8 cellular contexts compared by ENCODE assay signal in the genomic region with DNA sequence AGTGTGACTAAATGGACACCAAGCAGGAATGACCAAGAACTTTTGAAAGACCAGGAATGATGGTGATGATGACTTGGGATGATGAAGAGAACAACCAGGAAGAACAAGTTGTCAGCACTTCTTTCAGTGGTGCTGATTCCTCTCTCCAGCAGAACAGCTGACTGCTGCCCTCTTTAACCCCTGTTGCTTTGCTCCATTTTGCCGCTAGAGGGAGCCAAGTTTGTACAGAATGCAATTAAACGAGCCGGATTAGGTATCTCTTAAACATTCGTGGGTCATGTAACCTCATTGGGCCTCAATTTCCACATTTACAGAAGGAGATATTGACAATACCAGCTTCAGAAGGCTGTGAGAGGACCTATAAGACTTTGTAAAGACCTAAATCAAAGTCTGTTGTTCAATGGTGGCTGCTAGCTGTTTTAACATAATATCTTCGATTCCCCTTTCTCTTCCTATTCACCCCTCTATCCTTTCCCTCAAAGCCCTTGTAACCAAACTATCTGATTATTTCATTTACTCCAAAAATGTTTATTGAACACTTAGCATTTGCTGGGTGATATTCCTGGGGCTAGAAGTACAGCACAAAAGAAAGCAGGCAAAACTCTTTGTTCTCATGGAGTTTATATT. TPM values are rescaled to one million over a fixed set of nuclear protein-coding genes. Genes with fewer than 3 reads are reported as not detected.
DNase-seq lines count a peak whose midpoint lies in the region; ATAC-seq and TF ChIP-seq lines count a peak whose summit lies in the region.

No MANE protein-coding gene starts in this region.

- H3K4me1 ChIP-seq in A673 (ENCODE audit: insufficient read depth, low read length, poor library complexity, severe bottlenecking), result no peaks in the 10 kb centered on the region

- no peaks in the 10 kb centered on the region for H3K27me3 ChIP-seq in A673 (replicated peaks; ENCODE audit: insufficient read depth, low read depth, low read length, poor library complexity)

- H3K9me3 Mint-ChIP-seq in memory B cell, result peaks cover 2% of the 10 kb centered on the region

- peak; percentile 91 for DNase-seq in A673 (ENCODE audit: low spot score)
- peak; percentile 5 for DNase-seq in NCI-H2196 treated with DMSO at 0.1 percent for 48 hours (lab: John Stamatoyannopoulos, UW; ENCODE audit: unreplicated experiment)
- peak; percentile 82 for DNase-seq in activated CD4-positive, alpha-beta T cell treated with anti-CD3 and anti-CD28 coated beads for 48 hours
- DNase-seq in ecto neural progenitor cell (ENCODE audit: low spot score), result peak; percentile 61
- DNase-seq in memory B cell (ENCODE audit: low spot score in 2 of 2), result peak; percentile 47 to 60
- peak; percentile 85 for DNase-seq in stimulated activated CD8-positive, alpha-beta memory T cell treated with anti-CD3 and anti-CD28 coated beads, Interleukin-4, amount 100 ng/mL, for 48 hours

- CTCF ChIA-PET in A673 (lab: Charles Lee), result interaction anchor here (0.5 to 0.6 kb wide), 2 partner anchors 136 to 762 kb away, joined by 3 to 4 read pairs; no protein-coding TSS in a partner anchor

- no TSS peak for BruUV-seq in A673 (replicated peaks; lab: Mats Ljungman, UMichigan)

- H3K36me3 Mint-ChIP-seq in memory B cell, result no peaks in the 10 kb centered on the region

- intact Hi-C loops in A673 (cut with micrococcal nuclease; ENCODE audit: unreplicated experiment), result loop anchor here (2.0 to 10.0 kb wide), 8 partner anchors 63 to 1689 kb away; a partner anchor contains a TSS

- no peaks in the 10 kb centered on the region for H3K4me1 Mint-ChIP-seq in memory B cell

- H3K4me3 ChIP-seq in A673 (ENCODE audit: low read depth, low read length, poor library complexity, severe bottlenecking), result no peak overlapping the region

- POLR2A ChIA-PET in A673 (lab: Charles Lee; ENCODE audit: low non-redundant PET), result interaction anchor here (0.6 kb wide), 1 partner anchor 51 kb away, joined by 3 read pairs; no protein-coding TSS in a partner anchor

- ATAC-seq in GM18498 (IDR thresholded peaks at IDR 0.05; ENCODE audit: unreplicated experiment) (peak; percentile 88), HG02981 (IDR thresholded peaks at IDR 0.05; ENCODE audit: unreplicated experiment) (peak; percentile 89), memory B cell (ENCODE audit: low read depth) (no peak)

- no peak overlapping the region for H3K4me3 Mint-ChIP-seq in memory B cell

- no peak overlapping the region for H3K27ac Mint-ChIP-seq in memory B cell

- no peak overlapping the region for H3K27ac ChIP-seq in A673 (ENCODE audit: low read depth, low read length, poor library complexity, severe bottlenecking)

- peaks cover 17% of the 10 kb centered on the region for H3K27me3 Mint-ChIP-seq in memory B cell

- H3K9me3 ChIP-seq in A673 (ENCODE audit: low read depth, low read length, poor library complexity, severe bottlenecking), result no peaks in the 10 kb centered on the region

- TF ChIP-seq CTCF in A673 (conservative IDR thresholded peaks at IDR 0.05; ENCODE audit: low read depth, low read length), result peak; percentile 100

- H3K36me3 ChIP-seq in A673 (ENCODE audit: insufficient read depth, low read length, poor library complexity, severe bottlenecking), result no peaks in the 10 kb centered on the region

RNA-seq across cellular contexts. Expression of a gene that starts 1.9 kb away (rescaled TPM):
- not detected in 2 replicates for total RNA-seq in A673 (2021)

RNA-seq across cellular contexts. Expression of a gene that starts 16.8 kb away (rescaled TPM):
- total RNA-seq in A673 (2021), result not detected in 2 replicates

RNA-seq across cellular contexts. Expression of a gene that starts 44.2 kb away (rescaled TPM):
- not detected in 2 replicates for total RNA-seq in A673 (2021)

RNA-seq across cellular contexts. Expression of a gene that starts 58.4 kb away (rescaled TPM):
- total RNA-seq in A673 (2021), result not detected in 2 replicates

Comparison
In these comparisons a context has a peak if more than half of its experiments do, and no peak if none do; other contexts are left out.
1. DNase-seq: peak in every context shown above with its lines; median percentile 91 in A673; 85 in stimulated activated CD8-positive, alpha-beta memory T cell treated with anti-CD3 and anti-CD28 coated beads, Interleukin-4, amount 100 ng/mL, for 48 hours; 82 in activated CD4-positive, alpha-beta T cell treated with anti-CD3 and anti-CD28 coated beads for 48 hours; 61 in ecto neural progenitor cell; 54 in memory B cell; 5 in NCI-H2196 treated with DMSO at 0.1 percent for 48 hours.